In the genomic region with DNA sequence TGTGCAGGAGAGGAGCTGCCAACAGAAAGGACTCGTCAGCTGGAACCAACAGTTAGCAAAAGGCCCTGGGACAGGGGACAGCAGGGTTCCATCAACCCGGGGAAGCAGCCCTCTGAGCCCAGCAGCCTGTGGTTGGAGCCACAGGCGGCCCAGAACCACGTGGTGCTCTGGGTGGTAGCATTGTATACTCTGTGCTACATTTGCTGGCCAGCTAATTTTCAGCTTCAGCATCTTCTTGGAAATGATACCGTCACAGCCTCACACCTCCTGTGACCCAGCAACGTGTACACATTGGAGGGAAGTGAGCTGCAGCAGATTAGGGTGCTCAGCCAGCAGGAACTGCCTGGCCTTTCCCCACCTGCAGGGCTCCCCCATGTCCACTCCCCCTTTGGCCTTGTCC, we compare ENCODE assay signal across 16 cellular contexts.
"Had no signal": no experiment of that assay in that cellular context is flagged by ENCODE, and none has a peak within 500 bp of the region (broad histone marks: within the 10 kb centered on the region; RNA-seq: fewer than 3 reads in every experiment).

No MANE protein-coding gene starts in this region.

- FAIRE-seq: TTC549 had no signal

- H3K27me3 Mint-ChIP-seq: stimulated activated naive CD8-positive, alpha-beta T cell treated with anti-CD3 and anti-CD28 coated beads, Interleukin-15, Interleukin-2, amounts not matched to agents 100 ng/mL and 50 ng/mL, for 24 hours had no signal

- H3K4me3 Mint-ChIP-seq: immature natural killer cell; naive thymus-derived CD4-positive, alpha-beta T cell; stimulated activated naive CD8-positive, alpha-beta T cell treated with anti-CD3 and anti-CD28 coated beads, Interleukin-15, Interleukin-2, amounts not matched to agents 100 ng/mL and 50 ng/mL, for 24 hours had no signal

- DNase-seq: activated CD4-positive, alpha-beta T cell treated with anti-CD3 and anti-CD28 coated beads, Interleukin-2, amount 50 U/mL, for 4 hours; activated CD4-positive, CD25-positive, alpha-beta regulatory T cell; activated CD8-positive, alpha-beta memory T cell treated with anti-CD3 and anti-CD28 coated beads, Interleukin-2, amount 50 U/mL, for 4 hours; activated naive CD4-positive, alpha-beta T cell treated with anti-CD3 and anti-CD28 coated beads, Interleukin-2, amount 50 U/mL, for 16 hours; mammary epithelial cell; naive thymus-derived CD4-positive, alpha-beta T cell; occipital lobe; sigmoid colon; stimulated activated CD4-positive, alpha-beta T cell treated with anti-CD3 and anti-CD28 coated beads, Interleukin-2, amount 100 ng/mL, for 24 hours had no signal

- H3K9me3 ChIP-seq: esophagus muscularis mucosa, prostate gland, sigmoid colon, thoracic aorta had no signal

- H3K4me3 ChIP-seq: dorsolateral prefrontal cortex, esophagus muscularis mucosa, prostate gland, sigmoid colon, thoracic aorta had no signal

- H3K36me3 Mint-ChIP-seq: immature natural killer cell; naive thymus-derived CD4-positive, alpha-beta T cell had no signal

- H3K27ac ChIP-seq: dorsolateral prefrontal cortex, esophagus muscularis mucosa, prostate gland, thoracic aorta had no signal

- H3K27me3 ChIP-seq: dorsolateral prefrontal cortex, esophagus muscularis mucosa, sigmoid colon had no signal

- ATAC-seq: naive thymus-derived CD4-positive, alpha-beta T cell had no signal

- H3K4me1 ChIP-seq: prostate gland had no signal

- H3K36me3 ChIP-seq: esophagus muscularis mucosa, prostate gland, sigmoid colon, thoracic aorta had no signal

- H3K27ac Mint-ChIP-seq: naive thymus-derived CD4-positive, alpha-beta T cell; stimulated activated naive CD8-positive, alpha-beta T cell treated with anti-CD3 and anti-CD28 coated beads, Interleukin-15, Interleukin-2, amounts not matched to agents 100 ng/mL and 50 ng/mL, for 24 hours had no signal

- H3K9me3 Mint-ChIP-seq: immature natural killer cell; stimulated activated naive CD8-positive, alpha-beta T cell treated with anti-CD3 and anti-CD28 coated beads, Interleukin-15, Interleukin-2, amounts not matched to agents 100 ng/mL and 50 ng/mL, for 24 hours had no signal
